19 cellular contexts compared by ENCODE assay signal in genomic region chr17:41489531-41489930, GRCh38. TPM values are rescaled to one million over a fixed set of nuclear protein-coding genes. Genes with fewer than 3 reads are reported as not detected.
A peak's percentile ranks its signal among the peaks of the same experiment; 100 is the strongest.
DNase-seq lines count a peak whose midpoint lies in the region; TF ChIP-seq lines count a peak whose summit lies in the region.
"Had no signal": no experiment of that assay in that cellular context is flagged by ENCODE, and none has a peak within 500 bp of the region (broad histone marks: within the 10 kb centered on the region; RNA-seq: fewer than 3 reads in every experiment).

KRT36 (minus strand) TSS chr17:41489910; CDS start chr17:41489864, 46 bp downstream.

- POLR2A ChIA-PET in CD4-positive, alpha-beta memory T cell (lab: Charles Lee; ENCODE audit: partially characterized antibody) = no interaction called here

- no peak for DNase-seq in CD4-positive, alpha-beta memory T cell
- no peak for DNase-seq in vagina (ENCODE audit: extremely low spot score in 2 of 2)
- DNase-seq in retina = no peak
- no peak for DNase-seq in NCI-H774 (lab: John Stamatoyannopoulos, UW)
- DNase-seq in activated naive CD4-positive, alpha-beta T cell (lab: John Stamatoyannopoulos, UW) = no peak
- DNase-seq: GDM1, MM.1S, NCI-H1048, NCI-H1417 treated with DMSO at 0.1 percent for 48 hours, NCI-H446 treated with DMSO at 0.1 percent for 48 hours, NCI-H526 treated with DMSO at 0.1 percent for 48 hours, T-cell had no signal

- peaks cover 6 to 26% (median 12%) of the 10 kb centered on the region in 4 donors for H3K4me1 Mint-ChIP-seq in CD4-positive, alpha-beta memory T cell
- H3K4me1 Mint-ChIP-seq in dendritic cell treated with granulocyte-macrophage colony-stimulating factor and Interleukin-4, amounts not matched to agents 40 ng/mL and 50 ng/mL, for 4 days (ENCODE audit: low read depth) = peaks cover 65% of the 10 kb centered on the region

- H3K36me3 Mint-ChIP-seq in CD4-positive, alpha-beta memory T cell = no peaks in the 10 kb centered on the region
- no peaks in the 10 kb centered on the region for H3K36me3 Mint-ChIP-seq in dendritic cell treated with granulocyte-macrophage colony-stimulating factor and Interleukin-4, amounts not matched to agents 40 ng/mL and 50 ng/mL, for 4 days (ENCODE audit: low read depth)
- H3K36me3 Mint-ChIP-seq: T-cell had no signal

- intact Hi-C loops in CD4-positive, alpha-beta memory T cell (cut with micrococcal nuclease) = no loop called here
- intact Hi-C loops in dendritic cell treated with granulocyte-macrophage colony-stimulating factor and Interleukin-4, amounts not matched to agents 40 ng/mL and 50 ng/mL, for 4 days (cut with micrococcal nuclease) = loop anchor here (5.0 kb wide), 1 partner anchor 173 kb away; no protein-coding TSS in a partner anchor
- intact Hi-C loops in vagina (cut with DNase I) = no loop called here

- TF ChIP-seq CTCF in OCI-LY3 (IDR thresholded peaks at IDR 0.05; ENCODE audit: low read depth, low read length) (no peak), vagina (IDR thresholded peaks at IDR 0.05) (no peak)

- H3K27me3 Mint-ChIP-seq in CD4-positive, alpha-beta memory T cell = no peaks in the 10 kb centered on the region
- H3K27me3 Mint-ChIP-seq in dendritic cell treated with granulocyte-macrophage colony-stimulating factor and Interleukin-4, amounts not matched to agents 40 ng/mL and 50 ng/mL, for 4 days = peaks cover 7% of the 10 kb centered on the region
- H3K27me3 Mint-ChIP-seq: T-cell had no signal

- peak within 1 kb of the TSS in 5 of 7 donors; percentile 4 to 82 (median 22) for H3K27ac Mint-ChIP-seq in CD4-positive, alpha-beta memory T cell
- H3K27ac Mint-ChIP-seq in dendritic cell treated with granulocyte-macrophage colony-stimulating factor and Interleukin-4, amounts not matched to agents 40 ng/mL and 50 ng/mL, for 4 days = peak within 1 kb of the TSS; percentile 68
- H3K27ac Mint-ChIP-seq: T-cell had no signal

- no peak for TF ChIP-seq POLR2A in vagina (IDR thresholded peaks at IDR 0.05)

- no peaks in the 10 kb centered on the region for H4K20me1 ChIP-seq in OCI-LY3 (ENCODE audit: insufficient read depth, low read length)

- H3K4me3 Mint-ChIP-seq in CD4-positive, alpha-beta memory T cell = peak within 1 kb of the TSS in 3 of 8 donors; percentile 5 to 52 (median 11)
- peak within 1 kb of the TSS; percentile 21 for H3K4me3 Mint-ChIP-seq in dendritic cell treated with granulocyte-macrophage colony-stimulating factor and Interleukin-4, amounts not matched to agents 40 ng/mL and 50 ng/mL, for 4 days
- H3K4me3 Mint-ChIP-seq: T-cell had no signal

- H3K36me3 ChIP-seq in CD4-positive, alpha-beta memory T cell (ENCODE audit: insufficient read depth, low read length) = no peaks in the 10 kb centered on the region
- H3K36me3 ChIP-seq in OCI-LY3 (replicated peaks; ENCODE audit: low read depth, low read length) (no peaks in the 10 kb centered on the region), vagina (no peaks in the 10 kb centered on the region)

- H3K27ac ChIP-seq in CD4-positive, alpha-beta memory T cell (ENCODE audit: low read depth, low read length) = no peak within 1 kb of the TSS
- H3K27ac ChIP-seq in OCI-LY3 (ENCODE audit: low read length) = no peak within 1 kb of the TSS
- peak within 1 kb of the TSS; percentile 23 for H3K27ac ChIP-seq in vagina

- peaks cover 11% of the 10 kb centered on the region for H3K4me1 ChIP-seq in CD4-positive, alpha-beta memory T cell (ENCODE audit: insufficient read depth, low read length)
- H3K4me1 ChIP-seq in OCI-LY3 (ENCODE audit: low read length) (peaks cover 10% of the 10 kb centered on the region), vagina (peaks cover 48% of the 10 kb centered on the region)

- no peak within 1 kb of the TSS for H3K4me3 ChIP-seq in CD4-positive, alpha-beta memory T cell (ENCODE audit: low read length in 2 of 2)
- H3K4me3 ChIP-seq in OCI-LY3 (ENCODE audit: low read length) (peak within 1 kb of the TSS; percentile 5; the same call in 1 of the 2 replicates), vagina (no peak within 1 kb of the TSS)
- H3K4me3 ChIP-seq: K562 had no signal

- no peak within 1 kb of the TSS for H3K9ac ChIP-seq in OCI-LY3 (ENCODE audit: low read length)

- no peaks in the 10 kb centered on the region for H3K27me3 ChIP-seq in CD4-positive, alpha-beta memory T cell (ENCODE audit: insufficient read depth, low read length)
- H3K27me3 ChIP-seq in OCI-LY3 (ENCODE audit: low read depth, low read length) (no peaks in the 10 kb centered on the region), vagina (no peaks in the 10 kb centered on the region)

- H2AFZ ChIP-seq in OCI-LY3 (ENCODE audit: low read depth, low read length) = peak within 1 kb of the TSS; percentile 72

- no peaks in the 10 kb centered on the region for H3K9me3 ChIP-seq in CD4-positive, alpha-beta memory T cell (ENCODE audit: control insufficient read depth in 1 of 2, low read length in 2 of 2)
- H3K9me3 ChIP-seq in OCI-LY3 (ENCODE audit: insufficient read depth, low read length) (no peaks in the 10 kb centered on the region), vagina (no peaks in the 10 kb centered on the region)

- no peaks in the 10 kb centered on the region for H3K79me2 ChIP-seq in OCI-LY3 (ENCODE audit: low read length)

- peak within 1 kb of the TSS; percentile 44 for H3K4me2 ChIP-seq in OCI-LY3 (ENCODE audit: low read length)

- no peaks in the 10 kb centered on the region for H3K9me3 Mint-ChIP-seq in CD4-positive, alpha-beta memory T cell
- H3K9me3 Mint-ChIP-seq in dendritic cell treated with granulocyte-macrophage colony-stimulating factor and Interleukin-4, amounts not matched to agents 40 ng/mL and 50 ng/mL, for 4 days = no peaks in the 10 kb centered on the region
- H3K9me3 Mint-ChIP-seq: T-cell had no signal

- CTCF ChIA-PET in CD4-positive, alpha-beta memory T cell (lab: Charles Lee; ENCODE audit: partially characterized antibody) = interaction anchor here (1.5 to 1.6 kb wide), 2 partner anchors 9 to 167 kb away, joined by 3 to 7 read pairs; partner anchors contain the start of gene KRT35

RNA-seq across cellular contexts. Expression of gene KRT36, which starts in this region (rescaled TPM):
- not detected for total RNA-seq in CD4-positive, alpha-beta memory T cell
- not detected for polyA plus RNA-seq in CD4-positive, alpha-beta memory T cell
- not detected for total RNA-seq in vagina
- total RNA-seq: A673, Daoy, H1, K562, LHCN-M2, T-cell had no signal
- polyA plus RNA-seq: H1 had no signal
